Comparison of ENCODE assay signal across 25 cellular contexts in the genomic region with DNA sequence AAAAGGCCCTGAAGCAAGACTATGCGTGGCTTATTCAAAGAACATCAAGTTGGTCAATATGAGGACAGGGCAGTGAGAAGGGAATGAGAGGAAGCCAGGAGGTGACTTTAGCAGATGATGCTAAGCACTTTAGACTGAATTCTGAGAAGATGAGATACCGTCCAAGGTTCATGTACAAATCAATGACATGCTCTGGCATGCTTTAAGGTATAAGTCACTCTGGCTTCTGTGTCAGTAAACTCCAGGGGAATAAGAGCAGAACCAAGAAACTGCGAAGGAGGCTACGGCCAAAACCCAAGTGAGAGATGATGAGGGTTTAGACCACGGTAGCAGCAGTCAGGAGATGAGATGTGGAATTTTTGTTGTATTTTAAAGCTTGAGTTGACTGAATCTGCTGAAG. TPM values are rescaled to one million over a fixed set of nuclear protein-coding genes. Genes with fewer than 3 reads are reported as not detected.
"Had no signal": no experiment of that assay in that cellular context is flagged by ENCODE, and none has a peak within 500 bp of the region (broad histone marks: within the 10 kb centered on the region; RNA-seq: fewer than 3 reads in every experiment).

No MANE protein-coding gene starts in this region.

- H3K4me1 ChIP-seq: left ventricle myocardium inferior, pancreas, sigmoid colon, spleen, suprapubic skin, tibial artery, upper lobe of right lung, vagina had no signal

- ATAC-seq: naive thymus-derived CD8-positive, alpha-beta T cell; pancreas; right cardiac atrium; stimulated activated effector memory CD8-positive, alpha-beta T cell treated with anti-CD3 and anti-CD28 coated beads, Interleukin-12 subunit alpha, Interleukin-12 subunit beta, amount 100 ng/mL, for 72 hours; upper lobe of right lung had no signal

- FAIRE-seq: islet of Langerhans, pancreas, small intestine had no signal

- H3K9me3 ChIP-seq: pancreas, prostate gland, sigmoid colon, suprapubic skin, thoracic aorta, tibial artery, upper lobe of right lung, vagina had no signal

- H3K27ac ChIP-seq: left ventricle myocardium inferior, pancreas, prostate gland, sigmoid colon, spleen, suprapubic skin, thoracic aorta, tibial artery, upper lobe of right lung, vagina had no signal

- DNase-seq: hypothalamus; immature natural killer cell; left ventricle myocardium inferior; mesenchymal stem cell; naive thymus-derived CD8-positive, alpha-beta T cell; nucleus accumbens; pancreas; posterior cingulate gyrus; retina; right cardiac atrium; sigmoid colon; small intestine; spleen; stimulated activated CD4-positive, alpha-beta T cell treated with anti-CD3 and anti-CD28 coated beads, Interleukin-4, amount 100 ng/mL, for 24 hours; stimulated activated naive CD4-positive, alpha-beta T cell; tibial artery; upper lobe of right lung had no signal

- H3K4me3 ChIP-seq: left ventricle myocardium inferior, lung, pancreas, prostate gland, sigmoid colon, spleen, suprapubic skin, thoracic aorta, tibial artery, upper lobe of right lung, vagina had no signal

- H3K27me3 ChIP-seq: pancreas, sigmoid colon, spleen, suprapubic skin, tibial artery, upper lobe of right lung, vagina had no signal

- H3K36me3 ChIP-seq: left ventricle myocardium inferior, pancreas, prostate gland, sigmoid colon, spleen, suprapubic skin, thoracic aorta, tibial artery, upper lobe of right lung, vagina had no signal

RNA-seq across cellular contexts. Expression of a gene that starts 10.0 kb away (rescaled TPM):
- total RNA-seq: lower leg skin; naive thymus-derived CD8-positive, alpha-beta T cell had no signal
- polyA plus RNA-seq: immature natural killer cell; naive thymus-derived CD8-positive, alpha-beta T cell had no signal
